Comparison of ENCODE assay signal across 8 cellular contexts in the genomic region with DNA sequence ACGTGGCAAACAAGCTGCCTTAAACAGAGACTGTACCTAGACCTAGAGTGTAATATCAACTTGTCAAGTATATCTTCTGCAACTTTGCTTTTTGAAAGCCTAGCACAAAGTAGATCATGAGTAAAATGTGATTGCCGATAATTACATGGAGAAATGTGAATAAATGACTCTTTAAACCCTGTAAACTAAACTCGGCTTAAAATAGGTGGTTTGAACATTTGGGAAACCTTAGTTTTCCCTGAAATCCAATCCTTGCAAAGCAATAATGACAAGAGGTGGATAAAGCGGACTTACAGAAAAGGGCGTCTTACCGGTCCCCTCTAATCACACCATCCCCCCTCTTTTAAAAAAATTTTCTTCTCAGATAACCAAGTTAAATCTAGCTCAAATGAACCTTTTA. TPM values are rescaled to one million over a fixed set of nuclear protein-coding genes. Genes with fewer than 3 reads are reported as not detected.
DNase-seq lines count a peak whose midpoint lies in the region; ATAC-seq and TF ChIP-seq lines count a peak whose summit lies in the region.

No MANE protein-coding gene starts in this region.

- H3K27me3 ChIP-seq in SJCRH30: no peaks in the 10 kb centered on the region
- peaks cover 0 to 5% (median 0%) of the 10 kb centered on the region in 4 donors for H3K27me3 ChIP-seq in esophagus squamous epithelium

- ATAC-seq in GM18861 (IDR thresholded peaks at IDR 0.05; ENCODE audit: unreplicated experiment): no peak
- ATAC-seq in HG03139 (IDR thresholded peaks at IDR 0.05; ENCODE audit: unreplicated experiment): no peak

- H3K9me3 ChIP-seq in SJCRH30 (replicated peaks) (no peaks in the 10 kb centered on the region), esophagus squamous epithelium (peaks cover 0 to 5% (median 0%) of the 10 kb centered on the region in 3 donors)

- 30 to 44% methylated on average over 6 of the region's 6 CpGs for WGBS in esophagus squamous epithelium, 2 donors

- TF ChIP-seq POLR2A in esophagus squamous epithelium (IDR thresholded peaks at IDR 0.05): no peak

- TF ChIP-seq CTCF in GM12864 (IDR thresholded peaks at IDR 0.05; ENCODE audit: low read depth, low read length, missing control alignments) (no peak), esophagus squamous epithelium (IDR thresholded peaks at IDR 0.05) (no peak), retinal pigment epithelial cell (conservative IDR thresholded peaks at IDR 0.05; ENCODE audit: low read depth, low read length) (no peak)

- peak overlapping the region; percentile 91 for H3K27ac ChIP-seq in SJCRH30
- peak overlapping the region; percentile 86 to 91 (median 89) for H3K27ac ChIP-seq in esophagus squamous epithelium

- H3K36me3 ChIP-seq in SJCRH30: peaks cover 3% of the 10 kb centered on the region
- H3K36me3 ChIP-seq in esophagus squamous epithelium: no peaks in the 10 kb centered on the region

- intact Hi-C loops in esophagus squamous epithelium (cut with DNase I): no loop called here

- no peaks in the 10 kb centered on the region for H3K4me1 ChIP-seq in SJCRH30
- peaks cover 4 to 24% (median 12%) of the 10 kb centered on the region in 3 donors for H3K4me1 ChIP-seq in esophagus squamous epithelium

- DNase-seq in GM12864 (ENCODE audit: low read depth): no peak
- DNase-seq in SJCRH30: no peak
- DNase-seq in esophagus squamous epithelium (lab: John Stamatoyannopoulos, UW): no peak
- no peak for DNase-seq in retinal pigment epithelial cell (ENCODE audit: low read depth)
- DNase-seq in AG08396 (ENCODE audit: low spot score): no peak
- no peak for DNase-seq in kidney tubule cell (ENCODE audit: low spot score)

- peak overlapping the region; percentile 76 for H3K4me3 ChIP-seq in GM12864 (ENCODE audit: low read depth, low read length)
- peak overlapping the region; percentile 83 for H3K4me3 ChIP-seq in SJCRH30
- H3K4me3 ChIP-seq in esophagus squamous epithelium: peak overlapping the region; percentile 62 to 88 (median 71)
- H3K4me3 ChIP-seq in retinal pigment epithelial cell (ENCODE audit: low read length): peak overlapping the region; percentile 87

RNA-seq across cellular contexts. Expression of gene PSMD14, which starts 0.5 kb away (rescaled TPM):
- 99.9 and 105 TPM in 2 replicates for total RNA-seq in SJCRH30 (2014; rRNA removed; shearing (Covaris generic))
- 10 to 100 TPM; 32.8 to 86.9 (median 53.3) TPM for total RNA-seq in esophagus squamous epithelium
